In the genomic region with DNA sequence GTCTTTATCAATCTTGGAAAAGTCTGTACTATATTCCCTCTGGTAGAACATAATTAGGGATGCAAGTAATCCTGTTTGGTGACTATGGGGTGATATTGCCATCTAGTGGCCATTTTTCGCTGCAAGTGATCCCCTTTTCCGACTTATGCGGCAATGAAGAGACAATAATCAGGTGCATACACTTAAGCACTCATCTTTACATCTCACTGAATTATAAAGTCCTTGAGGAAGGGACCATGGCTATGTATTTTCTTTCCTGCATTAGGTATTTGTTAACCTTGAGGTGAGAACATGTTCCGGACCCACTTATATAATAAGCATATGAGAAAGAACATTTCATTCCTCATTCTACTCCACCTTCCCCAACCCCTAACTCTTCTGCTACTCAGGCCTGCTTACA, we compare ENCODE assay signal across 8 cellular contexts. TPM values are rescaled to one million over a fixed set of nuclear protein-coding genes. Genes with fewer than 3 reads are reported as not detected.
DNase-seq lines count a peak whose midpoint lies in the region; ATAC-seq and TF ChIP-seq lines count a peak whose summit lies in the region.

No MANE protein-coding gene starts in this region.

- no peaks in the 10 kb centered on the region for H3K27me3 ChIP-seq in Caco-2 (replicated peaks; ENCODE audit: control insufficient read depth, insufficient read depth, low read length)
- H3K27me3 ChIP-seq in liver (ENCODE audit: control insufficient read depth in 4 of 4, insufficient read depth in 4 of 4, low read length in 3 of 4) = no peaks in the 10 kb centered on the region

- CTCF ChIA-PET in Caco-2 (lab: Charles Lee) = interaction anchor here (0.7 to 1.3 kb wide), 3 partner anchors 165 to 410 kb away, joined by 3 to 5 read pairs (median 3); no protein-coding TSS in a partner anchor

- H3K4me1 ChIP-seq in Caco-2 = peaks cover 14% of the 10 kb centered on the region
- H3K4me1 ChIP-seq in liver (ENCODE audit: control insufficient read depth in 4 of 4, insufficient read depth in 4 of 4, low read length in 3 of 4) = peaks cover 0 to 3% (median 0%) of the 10 kb centered on the region in 4 donors

- H3K4me3 ChIP-seq in Caco-2 (ENCODE audit: low read depth, low read length) (no peak overlapping the region), liver (ENCODE audit: low read depth in 1 of 3, low read length in 3 of 3) (no peak overlapping the region)

- TF ChIP-seq CTCF in Caco-2 (IDR thresholded peaks at IDR 0.05; ENCODE audit: insufficient read depth in 1 of 2, low read depth in 1 of 2, low read length in 1 of 2, severe bottlenecking in 1 of 2, unreplicated experiment in 1 of 2) = peak; percentile 85 to 89
- TF ChIP-seq CTCF in liver (IDR thresholded peaks at IDR 0.05; ENCODE audit: low read depth, low read length, missing input control) = peak; percentile 91

- POLR2A ChIA-PET in Caco-2 (lab: Charles Lee) = no interaction called here

- H3K27ac Mint-ChIP-seq in Caco-2 (ENCODE audit: unreplicated experiment) = no peak overlapping the region

- no peak overlapping the region for H3K27ac ChIP-seq in liver (ENCODE audit: low read depth in 1 of 2, low read length in 2 of 2)

- no peaks in the 10 kb centered on the region for H3K27me3 Mint-ChIP-seq in Caco-2 (ENCODE audit: insufficient read depth, unreplicated experiment)

- H3K9me3 ChIP-seq in Caco-2 = peaks cover 14% of the 10 kb centered on the region
- peaks cover 0 to 3% (median 1%) of the 10 kb centered on the region in 4 donors for H3K9me3 ChIP-seq in liver (ENCODE audit: control insufficient read depth in 4 of 4, low read length in 3 of 4)

- DNase-seq in Caco-2 (peak; percentile 70 to 78), NCI-H187 (lab: John Stamatoyannopoulos, UW) (peak; percentile 34 to 73), T-helper 22 cell (ENCODE audit: low read depth) (peak; percentile 7), dermis microvascular lymphatic vessel endothelial cell (ENCODE audit: low read depth in 2 of 2) (peak; percentile 82 to 87), cortex of kidney (lab: John Stamatoyannopoulos, UW) (no peak)
- peak; percentile 6 for DNase-seq in stimulated activated naive CD4-positive, alpha-beta T cell treated with Interleukin-2 at 50 U/mL for 16 hours (lab: John Stamatoyannopoulos, UW)

- TF ChIP-seq RAD21 in liver (IDR thresholded peaks at IDR 0.05) = peak; percentile 94

- peaks cover 5% of the 10 kb centered on the region for H3K4me1 Mint-ChIP-seq in Caco-2 (ENCODE audit: low read depth, unreplicated experiment)

- H3K9ac ChIP-seq in liver (ENCODE audit: low read depth in 1 of 2, low read length in 2 of 2) = no peak overlapping the region

- intact Hi-C loops in Caco-2 (cut with micrococcal nuclease; ENCODE audit: unreplicated experiment) = loop anchor here (1.0 to 5.0 kb wide), 6 partner anchors 100 to 548 kb away; no protein-coding TSS in a partner anchor

- peak; percentile 66 for ATAC-seq in GM21529 (IDR thresholded peaks at IDR 0.05; ENCODE audit: unreplicated experiment)

- no peak overlapping the region for H3K4me3 Mint-ChIP-seq in Caco-2 (ENCODE audit: unreplicated experiment)

- H3K36me3 Mint-ChIP-seq in Caco-2 (ENCODE audit: insufficient read depth, unreplicated experiment) = peaks cover 27% of the 10 kb centered on the region

- BruUV-seq in Caco-2 (replicated peaks; lab: Mats Ljungman, UMichigan) = no TSS peak

- H3K36me3 ChIP-seq in Caco-2 (ENCODE audit: control insufficient read depth, insufficient read depth, low read length) (0 out of 2 replicates have a peak, but pooled peaks cover 2% of the 10 kb centered on the region), liver (ENCODE audit: control insufficient read depth in 4 of 4, insufficient read depth in 3 of 4, low read depth in 1 of 4, low read length in 3 of 4) (peaks cover 3 to 36% (median 19%) of the 10 kb centered on the region in 4 donors)

- peaks cover 21% of the 10 kb centered on the region for H3K9me3 Mint-ChIP-seq in Caco-2 (ENCODE audit: unreplicated experiment)

- 27% methylated on average over 4 of the region's 4 CpGs for WGBS in liver

TF ChIP-seq in liver, 16 proteins besides CTCF, POLR2A, EP300 and RAD21:
- TF ChIP-seq FOXA2 (IDR thresholded peaks at IDR 0.05) (no peak), NR2F2 (IDR thresholded peaks at IDR 0.05) (no peak), RXRA (IDR thresholded peaks at IDR 0.05) (no peak), EGR1 (IDR thresholded peaks at IDR 0.05; ENCODE audit: low read depth in 2 of 2) (no peak), ATF3 (IDR thresholded peaks at IDR 0.05) (no peak), MAX (IDR thresholded peaks at IDR 0.05) (no peak), GABPA (IDR thresholded peaks at IDR 0.05 in 1 of 2, conservative IDR thresholded peaks at IDR 0.05 in 1 of 2) (no peak), TAF1 (conservative IDR thresholded peaks at IDR 0.05) (no peak), YY1 (IDR thresholded peaks at IDR 0.05) (no peak), HNF4G (IDR thresholded peaks at IDR 0.05) (no peak), JUND (IDR thresholded peaks at IDR 0.05) (no peak), HNF4A (conservative IDR thresholded peaks at IDR 0.05) (no peak)
- TF ChIP-seq, protein P1, sequence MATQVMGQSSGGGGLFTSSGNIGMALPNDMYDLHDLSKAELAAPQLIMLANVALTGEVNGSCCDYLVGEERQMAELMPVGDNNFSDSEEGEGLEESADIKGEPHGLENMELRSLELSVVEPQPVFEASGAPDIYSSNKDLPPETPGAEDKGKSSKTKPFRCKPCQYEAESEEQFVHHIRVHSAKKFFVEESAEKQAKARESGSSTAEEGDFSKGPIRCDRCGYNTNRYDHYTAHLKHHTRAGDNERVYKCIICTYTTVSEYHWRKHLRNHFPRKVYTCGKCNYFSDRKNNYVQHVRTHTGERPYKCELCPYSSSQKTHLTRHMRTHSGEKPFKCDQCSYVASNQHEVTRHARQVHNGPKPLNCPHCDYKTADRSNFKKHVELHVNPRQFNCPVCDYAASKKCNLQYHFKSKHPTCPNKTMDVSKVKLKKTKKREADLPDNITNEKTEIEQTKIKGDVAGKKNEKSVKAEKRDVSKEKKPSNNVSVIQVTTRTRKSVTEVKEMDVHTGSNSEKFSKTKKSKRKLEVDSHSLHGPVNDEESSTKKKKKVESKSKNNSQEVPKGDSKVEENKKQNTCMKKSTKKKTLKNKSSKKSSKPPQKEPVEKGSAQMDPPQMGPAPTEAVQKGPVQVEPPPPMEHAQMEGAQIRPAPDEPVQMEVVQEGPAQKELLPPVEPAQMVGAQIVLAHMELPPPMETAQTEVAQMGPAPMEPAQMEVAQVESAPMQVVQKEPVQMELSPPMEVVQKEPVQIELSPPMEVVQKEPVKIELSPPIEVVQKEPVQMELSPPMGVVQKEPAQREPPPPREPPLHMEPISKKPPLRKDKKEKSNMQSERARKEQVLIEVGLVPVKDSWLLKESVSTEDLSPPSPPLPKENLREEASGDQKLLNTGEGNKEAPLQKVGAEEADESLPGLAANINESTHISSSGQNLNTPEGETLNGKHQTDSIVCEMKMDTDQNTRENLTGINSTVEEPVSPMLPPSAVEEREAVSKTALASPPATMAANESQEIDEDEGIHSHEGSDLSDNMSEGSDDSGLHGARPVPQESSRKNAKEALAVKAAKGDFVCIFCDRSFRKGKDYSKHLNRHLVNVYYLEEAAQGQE (IDR thresholded peaks at IDR 0.05) = no peak
- TF ChIP-seq, protein P2, sequence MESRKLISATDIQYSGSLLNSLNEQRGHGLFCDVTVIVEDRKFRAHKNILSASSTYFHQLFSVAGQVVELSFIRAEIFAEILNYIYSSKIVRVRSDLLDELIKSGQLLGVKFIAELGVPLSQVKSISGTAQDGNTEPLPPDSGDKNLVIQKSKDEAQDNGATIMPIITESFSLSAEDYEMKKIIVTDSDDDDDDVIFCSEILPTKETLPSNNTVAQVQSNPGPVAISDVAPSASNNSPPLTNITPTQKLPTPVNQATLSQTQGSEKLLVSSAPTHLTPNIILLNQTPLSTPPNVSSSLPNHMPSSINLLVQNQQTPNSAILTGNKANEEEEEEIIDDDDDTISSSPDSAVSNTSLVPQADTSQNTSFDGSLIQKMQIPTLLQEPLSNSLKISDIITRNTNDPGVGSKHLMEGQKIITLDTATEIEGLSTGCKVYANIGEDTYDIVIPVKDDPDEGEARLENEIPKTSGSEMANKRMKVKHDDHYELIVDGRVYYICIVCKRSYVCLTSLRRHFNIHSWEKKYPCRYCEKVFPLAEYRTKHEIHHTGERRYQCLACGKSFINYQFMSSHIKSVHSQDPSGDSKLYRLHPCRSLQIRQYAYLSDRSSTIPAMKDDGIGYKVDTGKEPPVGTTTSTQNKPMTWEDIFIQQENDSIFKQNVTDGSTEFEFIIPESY (IDR thresholded peaks at IDR 0.05) = no peak

RNA-seq across cellular contexts. Expression of gene LIX1, which starts 19.6 kb away (rescaled TPM):
- total RNA-seq in Caco-2 (2022) = 4.0 and 4.1 TPM in 2 replicates
- total RNA-seq in dermis microvascular lymphatic vessel endothelial cell = not detected in 2 replicates
- total RNA-seq in liver = not detected
- not detected for polyA plus RNA-seq in liver

RNA-seq across cellular contexts. Expression of gene RIOK2, which starts 21.0 kb away (rescaled TPM):
- total RNA-seq in Caco-2 (2022) = 36.3 and 38.7 TPM in 2 replicates
- total RNA-seq in dermis microvascular lymphatic vessel endothelial cell = 14.3 and 14.8 TPM in 2 replicates
- 10 to 100 TPM; 10.1 TPM for total RNA-seq in liver
- polyA plus RNA-seq in liver = 10 to 100 TPM in 1 of 2 donors, 1 to 10 TPM in 1; 4.1 to 11.8 TPM
